Comparison of ENCODE assay signal across 2 cellular contexts in genomic region chr17:76235883-76236282, GRCh38.
TF ChIP-seq lines count a peak whose summit lies in the region.

No MANE protein-coding gene starts in this region.

TF ChIP-seq in HepG2, 621 proteins besides CTCF, POLR2A, EP300 and RAD21:
- TF ChIP-seq ZBTB38 (CRISPR knock-in tag; IDR thresholded peaks at IDR 0.05) (no peak), TIGD3 (CRISPR knock-in tag; IDR thresholded peaks at IDR 0.05; ENCODE audit: borderline replicate concordance) (no peak), TBX2 (CRISPR knock-in tag; IDR thresholded peaks at IDR 0.05; ENCODE audit: borderline replicate concordance) (no peak)

TF ChIP-seq in K562, 482 proteins besides CTCF, POLR2A, EP300 and RAD21:
- no peak for TF ChIP-seq FOXK2 (conservative IDR thresholded peaks at IDR 0.05 in 1 of 2, IDR thresholded peaks at IDR 0.05 in 1 of 2; ENCODE audit: low read depth in 2 of 2)
- no peak for TF ChIP-seq ZNF57 (CRISPR knock-in tag; IDR thresholded peaks at IDR 0.05)
- TF ChIP-seq NFRKB (IDR thresholded peaks at IDR 0.05; ENCODE audit: low read depth): no peak
- TF ChIP-seq RHOXF2B (CRISPR knock-in tag; conservative IDR thresholded peaks at IDR 0.05): no peak
- TF ChIP-seq HDAC8 (tag; IDR thresholded peaks at IDR 0.05): no peak
- TF ChIP-seq NR2C2 (CRISPR knock-in tag; IDR thresholded peaks at IDR 0.05): no peak
- 0 out of 2 replicates have a peak, but pooled peaks have one; percentile 25 for TF ChIP-seq NR2C2 (tag; IDR thresholded peaks at IDR 0.05)
- TF ChIP-seq ZNF134 (CRISPR knock-in tag; conservative IDR thresholded peaks at IDR 0.05): peak; percentile 87
- no peak for TF ChIP-seq ZMIZ1 (IDR thresholded peaks at IDR 0.05; ENCODE audit: low read depth in 2 of 2, low read length in 2 of 2)
- TF ChIP-seq HMBOX1 (IDR thresholded peaks at IDR 0.05): peak; percentile 68
- TF ChIP-seq ZNF280B (CRISPR knock-in tag; IDR thresholded peaks at IDR 0.05): no peak
